ENCODE assay signal across 21 cellular contexts in the genomic region with DNA sequence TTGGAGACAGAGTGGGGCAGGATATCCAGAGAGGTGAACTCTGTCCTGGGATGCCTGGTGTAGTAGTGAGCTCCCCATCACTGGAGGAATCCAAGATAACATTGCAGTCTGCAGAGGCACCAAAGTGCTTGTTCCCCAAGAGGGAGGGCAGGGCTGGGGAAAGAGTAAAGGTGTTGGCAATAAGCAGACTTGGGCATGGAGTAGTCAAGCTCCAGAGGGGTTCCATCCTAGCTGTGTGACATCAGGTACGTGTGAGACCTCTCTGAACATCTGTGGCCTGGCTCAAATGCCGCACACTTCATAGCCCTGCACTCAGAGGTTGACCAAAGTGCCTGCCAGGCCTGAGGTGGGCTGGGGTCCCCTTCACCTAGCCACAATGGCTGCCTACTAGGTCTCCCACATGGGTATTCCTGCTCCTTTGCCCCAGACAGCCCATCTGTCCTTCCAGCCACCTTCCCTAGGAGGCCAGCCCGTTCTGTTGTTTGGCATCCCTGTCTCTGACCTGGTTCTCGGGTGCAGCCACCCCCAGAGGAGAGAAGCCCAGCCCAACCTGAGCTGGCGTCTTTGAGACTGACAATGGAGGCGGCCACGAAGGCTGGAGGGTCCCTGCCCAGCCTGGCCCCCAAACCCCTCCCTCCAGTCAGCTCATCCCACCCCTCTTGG. TPM values are rescaled to one million over a fixed set of nuclear protein-coding genes. Genes with fewer than 3 reads are reported as not detected.
DNase-seq lines count a peak whose midpoint lies in the region; ATAC-seq, FAIRE-seq and TF ChIP-seq lines count a peak whose summit lies in the region.
"Had no signal": no experiment of that assay in that cellular context is flagged by ENCODE, and none has a peak within 500 bp of the region (broad histone marks: within the 10 kb centered on the region; RNA-seq: fewer than 3 reads in every experiment).

No MANE protein-coding gene starts in this region.

- no peak for DNase-seq in A549 (ENCODE audit: low read depth in 1 of 2, low spot score in 1 of 2)
- DNase-seq in CD4-positive, alpha-beta T cell, result no peak
- DNase-seq in activated naive CD8-positive, alpha-beta T cell treated with anti-CD3 and anti-CD28 coated beads for 36 hours, result no peak
- peak; percentile 35 for DNase-seq in lower lobe of right lung
- DNase-seq in SJCRH30, result no peak
- DNase-seq in foreskin keratinocyte, result no peak
- DNase-seq in iPS-NIHi7 (ENCODE audit: extremely low spot score), result no peak
- DNase-seq in stimulated activated naive CD8-positive, alpha-beta T cell treated with anti-CD3 and anti-CD28 coated beads, Interleukin-15, amount 100 ng/mL, for 72 hours, result no peak
- DNase-seq: amygdala; Calu3; central memory CD4-positive, alpha-beta T cell; EL; erythroblast; KBM-7; NCI-H1048; NCI-H524 treated with DMSO at 0.1 percent for 48 hours; stimulated activated naive CD4-positive, alpha-beta T cell had no signal

- no peaks in the 10 kb centered on the region for H3K36me3 ChIP-seq in lower lobe of right lung
- peaks cover 7% of the 10 kb centered on the region; the same call in 1 of the 2 replicates for H3K36me3 ChIP-seq in SJCRH30
- H3K36me3 ChIP-seq: gastroesophageal sphincter had no signal

- POLR2A ChIA-PET in A549 (lab: Yijun Ruan, JAX), result no interaction called here
- POLR2A ChIA-PET in CD4-positive, alpha-beta T cell (lab: Charles Lee), result no interaction called here

- 96% methylated on average over 3 of the region's 7 CpGs for WGBS in A549 (ENCODE audit: missing lambda C conversion rate)

- peaks cover 13% of the 10 kb centered on the region for H3K4me1 ChIP-seq in A549
- H3K4me1 ChIP-seq in lower lobe of right lung, result peaks cover 21% of the 10 kb centered on the region
- H3K4me1 ChIP-seq in SJCRH30, result peaks cover 4% of the 10 kb centered on the region; the same call in 1 of the 2 replicates
- peaks cover 4% of the 10 kb centered on the region for H3K4me1 ChIP-seq in foreskin keratinocyte

- H3K4me1 Mint-ChIP-seq in CD4-positive, alpha-beta T cell (ENCODE audit: low read depth), result peaks cover 31% of the 10 kb centered on the region
- peaks cover 21% of the 10 kb centered on the region for H3K4me1 Mint-ChIP-seq in activated naive CD8-positive, alpha-beta T cell treated with anti-CD3 and anti-CD28 coated beads for 36 hours
- peaks cover 56% of the 10 kb centered on the region for H3K4me1 Mint-ChIP-seq in stimulated activated naive CD8-positive, alpha-beta T cell treated with anti-CD3 and anti-CD28 coated beads, Interleukin-15, amount 100 ng/mL, for 72 hours

- CTCF ChIA-PET in A549 (lab: Yijun Ruan, JAX), result interaction anchor here (2.0 to 2.8 kb wide), 2 partner anchors 19 to 81 kb away, joined by 5 to 13 read pairs; no protein-coding TSS in a partner anchor
- CTCF ChIA-PET in CD4-positive, alpha-beta T cell (lab: Charles Lee), result no interaction called here

- no peak for TF ChIP-seq EP300 in A549 (IDR thresholded peaks at IDR 0.05)

- no peaks in the 10 kb centered on the region for H3K27me3 Mint-ChIP-seq in CD4-positive, alpha-beta T cell
- no peaks in the 10 kb centered on the region for H3K27me3 Mint-ChIP-seq in activated naive CD8-positive, alpha-beta T cell treated with anti-CD3 and anti-CD28 coated beads for 36 hours
- H3K27me3 Mint-ChIP-seq in stimulated activated naive CD8-positive, alpha-beta T cell treated with anti-CD3 and anti-CD28 coated beads, Interleukin-15, amount 100 ng/mL, for 72 hours, result no peaks in the 10 kb centered on the region

- intact Hi-C loops in CD4-positive, alpha-beta T cell (cut with DNase I, micrococcal nuclease), result loop anchor here (5.0 to 10.0 kb wide), 4 partner anchors 88 to 1135 kb away; partner anchors contain the start of genes IBA57 (in 2 of the 2), COQ8A (in 1 of the 2) and ZNF678 (in 1 of the 2)
- intact Hi-C loops in lower lobe of right lung (cut with DNase I), result no loop called here

- H3K4me2 ChIP-seq in A549, result no peak overlapping the region

- H3K27ac ChIP-seq in A549 (no peak overlapping the region), lower lobe of right lung (no peak overlapping the region), SJCRH30 (no peak overlapping the region), foreskin keratinocyte (no peak overlapping the region)
- H3K27ac ChIP-seq in CD4-positive, alpha-beta T cell (ENCODE audit: low read depth, low read length), result no peak overlapping the region
- H3K27ac ChIP-seq: dorsolateral prefrontal cortex, gastroesophageal sphincter, tibial artery had no signal

- no peaks in the 10 kb centered on the region for H3K9me3 ChIP-seq in A549
- no peaks in the 10 kb centered on the region for H3K9me3 ChIP-seq in CD4-positive, alpha-beta T cell (ENCODE audit: control insufficient read depth, low read length)
- H3K9me3 ChIP-seq in lower lobe of right lung, result no peaks in the 10 kb centered on the region
- no peaks in the 10 kb centered on the region for H3K9me3 ChIP-seq in SJCRH30 (replicated peaks)
- H3K9me3 ChIP-seq: gastroesophageal sphincter, tibial artery had no signal

- no peaks in the 10 kb centered on the region for H3K27me3 ChIP-seq in CD4-positive, alpha-beta T cell (ENCODE audit: control insufficient read depth, insufficient read depth, low read length)
- H3K27me3 ChIP-seq in lower lobe of right lung (ENCODE audit: low read depth) (no peaks in the 10 kb centered on the region), SJCRH30 (no peaks in the 10 kb centered on the region), foreskin keratinocyte (no peaks in the 10 kb centered on the region)
- H3K27me3 ChIP-seq: dorsolateral prefrontal cortex, gastroesophageal sphincter, tibial artery had no signal

- no peaks in the 10 kb centered on the region for H3K9me3 Mint-ChIP-seq in CD4-positive, alpha-beta T cell
- no peaks in the 10 kb centered on the region for H3K9me3 Mint-ChIP-seq in activated naive CD8-positive, alpha-beta T cell treated with anti-CD3 and anti-CD28 coated beads for 36 hours
- H3K9me3 Mint-ChIP-seq in stimulated activated naive CD8-positive, alpha-beta T cell treated with anti-CD3 and anti-CD28 coated beads, Interleukin-15, amount 100 ng/mL, for 72 hours, result no peaks in the 10 kb centered on the region

- no peak for FAIRE-seq in A549 (lab: Jason Lieb, UNC)

- peaks cover 16% of the 10 kb centered on the region for H3K36me3 Mint-ChIP-seq in CD4-positive, alpha-beta T cell (ENCODE audit: low read depth)
- H3K36me3 Mint-ChIP-seq in activated naive CD8-positive, alpha-beta T cell treated with anti-CD3 and anti-CD28 coated beads for 36 hours, result peaks cover 19% of the 10 kb centered on the region

- TF ChIP-seq CTCF in A549 (IDR thresholded peaks at IDR 0.05) (no peak), lower lobe of right lung (IDR thresholded peaks at IDR 0.05) (no peak), foreskin keratinocyte (conservative IDR thresholded peaks at IDR 0.05) (no peak)
- no peak for TF ChIP-seq CTCF in CD4-positive, alpha-beta T cell (IDR thresholded peaks at IDR 0.05)

- H3K4me3 Mint-ChIP-seq in CD4-positive, alpha-beta T cell, result peak overlapping the region; percentile 82
- peak overlapping the region; percentile 43 for H3K4me3 Mint-ChIP-seq in activated naive CD8-positive, alpha-beta T cell treated with anti-CD3 and anti-CD28 coated beads for 36 hours
- peak overlapping the region in 1 of 2 donors; percentile 39 for H3K4me3 Mint-ChIP-seq in stimulated activated naive CD8-positive, alpha-beta T cell treated with anti-CD3 and anti-CD28 coated beads, Interleukin-15, amount 100 ng/mL, for 72 hours

- no peak for ATAC-seq in A549
- no peak for ATAC-seq in CD4-positive, alpha-beta T cell (ENCODE audit: poor library complexity)
- no peak for ATAC-seq in lower lobe of right lung
- no peak for ATAC-seq in foreskin keratinocyte
- no peak for ATAC-seq in stimulated activated naive CD8-positive, alpha-beta T cell treated with anti-CD3 and anti-CD28 coated beads, Interleukin-15, amount 100 ng/mL, for 72 hours
- ATAC-seq: gastroesophageal sphincter, left colon had no signal

- TF ChIP-seq RAD21 in A549 (conservative IDR thresholded peaks at IDR 0.05 in 1 of 2, IDR thresholded peaks at IDR 0.05 in 1 of 2), result no peak

- H3K4me3 ChIP-seq in A549, result no peak overlapping the region
- H3K4me3 ChIP-seq in lower lobe of right lung, result no peak overlapping the region
- no peak overlapping the region for H3K4me3 ChIP-seq in SJCRH30
- H3K4me3 ChIP-seq: dorsolateral prefrontal cortex, gastroesophageal sphincter, tibial artery had no signal

- TF ChIP-seq POLR2A in A549 (IDR thresholded peaks at IDR 0.05; ENCODE audit: low read length), result no peak

- H3K27ac Mint-ChIP-seq in CD4-positive, alpha-beta T cell, result peak overlapping the region; percentile 55
- no peak overlapping the region for H3K27ac Mint-ChIP-seq in activated naive CD8-positive, alpha-beta T cell treated with anti-CD3 and anti-CD28 coated beads for 36 hours
- peak overlapping the region in 1 of 2 donors; percentile 76 for H3K27ac Mint-ChIP-seq in stimulated activated naive CD8-positive, alpha-beta T cell treated with anti-CD3 and anti-CD28 coated beads, Interleukin-15, amount 100 ng/mL, for 72 hours

RNA-seq across cellular contexts. Expression of gene ARF1, which starts 2.8 kb away (rescaled TPM):
- polyA plus RNA-seq in A549 (2011; rRNA removed) (333 and 376 TPM in 2 replicates), A549 (2017; fragmentation: RNase III; extraction: RNeasy Plus Mini Kit Qiagen cat#74134 plus additional on column Dnase treatment) (297 to 313 TPM (median 308 TPM) in 3 replicates), foreskin keratinocyte (384 and 386 TPM in 2 replicates)
- 669 and 696 TPM in 2 replicates for polyA plus RNA-seq in A549 (2012; cell fraction: cytosol; rRNA removed)
- 541 and 746 TPM in 2 replicates for polyA plus RNA-seq in A549 (2012; cell fraction: nucleus; rRNA removed)
- 582 and 626 TPM in 2 replicates for polyA minus RNA-seq in A549 (2011; rRNA and poly(A)+ RNA removed)
- total RNA-seq in CD4-positive, alpha-beta T cell, result 100 to 1,000 TPM; 318 to 322 TPM
- 100 to 1,000 TPM; 342 to 350 TPM for total RNA-seq in activated naive CD8-positive, alpha-beta T cell treated with anti-CD3 and anti-CD28 coated beads for 36 hours
- total RNA-seq in lower lobe of right lung (368 TPM), foreskin keratinocyte (273 and 306 TPM in 2 replicates)
- total RNA-seq in SJCRH30 (2014; rRNA removed; shearing (Covaris generic)), result 291 and 309 TPM in 2 replicates

RNA-seq across cellular contexts. Expression of gene C1orf35, which starts 23.4 kb away (rescaled TPM):
- polyA plus RNA-seq in A549 (2011; rRNA removed) (8.2 and 9.8 TPM in 2 replicates), A549 (2017; fragmentation: RNase III; extraction: RNeasy Plus Mini Kit Qiagen cat#74134 plus additional on column Dnase treatment) (27.3 to 29.0 TPM (median 28.9 TPM) in 3 replicates), foreskin keratinocyte (32.8 and 34.0 TPM in 2 replicates)
- polyA plus RNA-seq in A549 (2012; cell fraction: cytosol; rRNA removed), result 43.1 and 47.3 TPM in 2 replicates
- 85.5 and 97.7 TPM in 2 replicates for polyA plus RNA-seq in A549 (2012; cell fraction: nucleus; rRNA removed)
- 0.99 and 1.6 TPM in 2 replicates for polyA minus RNA-seq in A549 (2011; rRNA and poly(A)+ RNA removed)
- total RNA-seq in CD4-positive, alpha-beta T cell, result 10 to 100 TPM; 36.6 to 40.3 TPM
- 10 to 100 TPM; 24.4 to 26.1 TPM for total RNA-seq in activated naive CD8-positive, alpha-beta T cell treated with anti-CD3 and anti-CD28 coated beads for 36 hours
- total RNA-seq in lower lobe of right lung (12.4 TPM), foreskin keratinocyte (21.2 and 22.8 TPM in 2 replicates)
- 19.9 and 22.8 TPM in 2 replicates for total RNA-seq in SJCRH30 (2014; rRNA removed; shearing (Covaris generic))

RNA-seq across cellular contexts. Expression of gene MRPL55, which starts 29.4 kb away (rescaled TPM):
- polyA plus RNA-seq in A549 (2011; rRNA removed), result 54.2 and 59.7 TPM in 2 replicates
- 174 and 197 TPM in 2 replicates for polyA plus RNA-seq in A549 (2012; cell fraction: cytosol; rRNA removed)
- 155 and 261 TPM in 2 replicates for polyA plus RNA-seq in A549 (2012; cell fraction: nucleus; rRNA removed)
- polyA plus RNA-seq in A549 (2017; fragmentation: RNase III; extraction: RNeasy Plus Mini Kit Qiagen cat#74134 plus additional on column Dnase treatment), result 74.2 to 80.0 TPM (median 75.6 TPM) in 3 replicates
- 26.8 and 28.5 TPM in 2 replicates for polyA minus RNA-seq in A549 (2011; rRNA and poly(A)+ RNA removed)
- total RNA-seq in CD4-positive, alpha-beta T cell, result 100 to 1,000 TPM; 120 to 128 TPM
- total RNA-seq in activated naive CD8-positive, alpha-beta T cell treated with anti-CD3 and anti-CD28 coated beads for 36 hours, result 10 to 100 TPM; 75.0 to 82.4 TPM
- total RNA-seq in lower lobe of right lung, result 43.6 TPM
- total RNA-seq in SJCRH30 (2014; rRNA removed; shearing (Covaris generic)), result 48.5 and 64.6 TPM in 2 replicates
- total RNA-seq in foreskin keratinocyte, result 73.6 and 77.5 TPM in 2 replicates
- 105 and 111 TPM in 2 replicates for polyA plus RNA-seq in foreskin keratinocyte
